ENCODE assay signal across 8 cellular contexts in genomic region chr16:72093448-72094265, GRCh38. TPM values are rescaled to one million over a fixed set of nuclear protein-coding genes. Genes with fewer than 3 reads are reported as not detected.
A peak's percentile ranks its signal among the peaks of the same experiment; 100 is the strongest.
DNase-seq lines count a peak whose midpoint lies in the region; ATAC-seq, FAIRE-seq and TF ChIP-seq lines count a peak whose summit lies in the region.

Gene DHX38 (plus strand): TSS chr16:72093847. CDS start chr16:72096158, 2,311 bp downstream.
Gene TXNL4B (minus strand): TSS chr16:72093620. CDS start chr16:72090749, 2,871 bp downstream.

- peaks cover 21% of the 10 kb centered on the region for H3K4me1 ChIP-seq in keratinocyte (ENCODE audit: control insufficient read depth, extremely low read depth, insufficient read depth, low read length)

- H4K20me1 ChIP-seq in keratinocyte (ENCODE audit: control insufficient read depth, extremely low read depth, insufficient read depth, low read length) = peaks cover 5% of the 10 kb centered on the region

- no peak for TF ChIP-seq CTCF in keratinocyte (optimal IDR thresholded peaks at IDR 0.05 in 1 of 3, IDR thresholded peaks at IDR 0.05 in 1 of 3, conservative IDR thresholded peaks at IDR 0.05 in 1 of 3; ENCODE audit: extremely low read depth in 1 of 3, insufficient read depth in 2 of 3, low read length in 3 of 3)

- H3K9me3 ChIP-seq in keratinocyte (ENCODE audit: control insufficient read depth, low read depth, low read length) = no peaks in the 10 kb centered on the region

- peaks cover 20 to 35% of the 10 kb centered on the region in 2 experiments for H3K36me3 ChIP-seq in keratinocyte (ENCODE audit: control insufficient read depth in 2 of 2, extremely low read depth in 1 of 2, insufficient read depth in 2 of 2, low read length in 2 of 2)

- no peaks in the 10 kb centered on the region for H3K9me1 ChIP-seq in keratinocyte (ENCODE audit: control insufficient read depth, extremely low read depth, insufficient read depth, low read length)

- DNase-seq in AG20443 (ENCODE audit: low spot score) (peak; percentile 98), NCI-H510A (lab: John Stamatoyannopoulos, UW) (peak; percentile 85), cerebellum (ENCODE audit: low spot score) (peak; percentile 99), keratinocyte (ENCODE audit: low read depth, low spot score) (peak; percentile 88)
- peak; percentile 86 for DNase-seq in activated CD4-positive, alpha-beta T cell treated with anti-CD3 and anti-CD28 coated beads for 1 hour
- DNase-seq in stimulated activated CD4-positive, alpha-beta T cell treated with anti-CD3 and anti-CD28 coated beads, Interleukin-15, amount 100 ng/mL, for 1 hour (ENCODE audit: low read depth in 1 of 2, low spot score in 1 of 2) = peak; percentile 69 to 71

- peak; percentile 74 for FAIRE-seq in keratinocyte (lab: Jason Lieb, UNC)

- H3K27me3 ChIP-seq in keratinocyte (ENCODE audit: control insufficient read depth, extremely low read depth, insufficient read depth, low read length) = no peaks in the 10 kb centered on the region

- peaks cover 63% of the 10 kb centered on the region for H3K79me2 ChIP-seq in keratinocyte (ENCODE audit: control insufficient read depth, insufficient read depth, low read length)

- peak within 1 kb of the TSS; percentile 89 for H3K4me2 ChIP-seq in keratinocyte (ENCODE audit: control insufficient read depth, extremely low read depth, insufficient read depth, low read depth, low read length)

- ATAC-seq in HG03432 (IDR thresholded peaks at IDR 0.05; ENCODE audit: unreplicated experiment) = peak; percentile 97

- peak within 1 kb of the TSS; percentile 96 for H2AFZ ChIP-seq in keratinocyte (ENCODE audit: control insufficient read depth, low read length)

- peak within 1 kb of the TSS; percentile 88 for H3K27ac ChIP-seq in keratinocyte (ENCODE audit: control insufficient read depth, insufficient read depth, low read length)

- H3K4me3 ChIP-seq in keratinocyte (ENCODE audit: control insufficient read depth in 2 of 3, extremely low read depth in 1 of 3, insufficient read depth in 2 of 3, low read depth in 1 of 3, low read length in 3 of 3) = peak within 1 kb of the TSS; percentile 83 to 99 (median 92)

- dilution Hi-C loops in keratinocyte (cut with MboI; ENCODE audit: extremely low pct_ligation_motif_present, low sequenced_read_pairs) = no loop called here

- TF ChIP-seq POLR2A in GM19099 (IDR thresholded peaks at IDR 0.05; ENCODE audit: extremely low read depth, insufficient read length, low read depth) = peak; percentile 81

- peak within 1 kb of the TSS; percentile 92 for H3K9ac ChIP-seq in keratinocyte (ENCODE audit: control insufficient read depth, extremely low read depth, insufficient read depth, low read length)

RNA-seq across cellular contexts. Expression of gene DHX38, which starts in this region (rescaled TPM):
- total RNA-seq in cerebellum = 33.8 TPM
- 23.9 to 34.4 TPM (median 25.9 TPM) in 3 replicates for polyA plus RNA-seq in keratinocyte
- 36.0 TPM for polyA plus RNA-seq in keratinocyte (2011; ENCODE audit: low read depth)
- polyA plus RNA-seq in keratinocyte (2011; cell fraction: cytosol; rRNA removed) = 16.7 and 25.8 TPM in 2 replicates
- polyA plus RNA-seq in keratinocyte (2011; cell fraction: nucleus; rRNA removed) = 77.9 and 80.7 TPM in 2 replicates
- polyA plus RNA-seq in keratinocyte (2012; ENCODE audit: low replicate concordance) = 30.2 and 46.8 TPM in 2 replicates
- polyA minus RNA-seq in keratinocyte = 52.9 to 73.8 TPM (median 57.1 TPM) in 3 replicates
- polyA minus RNA-seq in keratinocyte (2011; cell fraction: cytosol; rRNA and poly(A)+ RNA removed) = 39.9 TPM
- 31.0 and 44.0 TPM in 2 replicates for polyA minus RNA-seq in keratinocyte (2011; cell fraction: nucleus; rRNA and poly(A)+ RNA removed)

RNA-seq across cellular contexts. Expression of gene TXNL4B, which starts in this region (rescaled TPM):
- total RNA-seq in cerebellum = 9.2 TPM
- 7.9 to 12.4 TPM (median 9.3 TPM) in 3 replicates for polyA plus RNA-seq in keratinocyte
- polyA plus RNA-seq in keratinocyte (2011; ENCODE audit: low read depth) = 1.5 TPM
- polyA plus RNA-seq in keratinocyte (2011; cell fraction: cytosol; rRNA removed) = 5.3 and 10.7 TPM in 2 replicates
- polyA plus RNA-seq in keratinocyte (2011; cell fraction: nucleus; rRNA removed) = 7.8 and 11.1 TPM in 2 replicates
- 6.4 and 8.4 TPM in 2 replicates for polyA plus RNA-seq in keratinocyte (2012; ENCODE audit: low replicate concordance)
- 1.8 to 5.7 TPM (median 2.7 TPM) in 3 replicates for polyA minus RNA-seq in keratinocyte
- 1.2 TPM for polyA minus RNA-seq in keratinocyte (2011; cell fraction: cytosol; rRNA and poly(A)+ RNA removed)
- 3.5 and 5.0 TPM in 2 replicates for polyA minus RNA-seq in keratinocyte (2011; cell fraction: nucleus; rRNA and poly(A)+ RNA removed)

Comparison
In these comparisons a context has a peak if more than half of its experiments do, and no peak if none do; other contexts are left out.
1. Peak in every context shown above with its lines: DNase-seq, ATAC-seq, H3K4me3 ChIP-seq and H3K27ac ChIP-seq.